9 cellular contexts compared by ENCODE assay signal in genomic region chr3:66490214-66490613, GRCh38. TPM values are rescaled to one million over a fixed set of nuclear protein-coding genes. Genes with fewer than 3 reads are reported as not detected.
DNase-seq lines count a peak whose midpoint lies in the region; ATAC-seq and TF ChIP-seq lines count a peak whose summit lies in the region.
"Had no signal": no experiment of that assay in that cellular context is flagged by ENCODE, and none has a peak within 500 bp of the region (broad histone marks: within the 10 kb centered on the region; RNA-seq: fewer than 3 reads in every experiment).

No MANE protein-coding gene starts in this region.

- ATAC-seq in heart right ventricle (peak in 2 of 8 donors; percentile 21 to 33), right cardiac atrium (no peak)

- H3K27me3 ChIP-seq in heart right ventricle = no peaks in the 10 kb centered on the region
- no peaks in the 10 kb centered on the region for H3K27me3 ChIP-seq in right cardiac atrium (ENCODE audit: control insufficient read depth, insufficient read depth)
- H3K27me3 ChIP-seq in vagina = no peaks in the 10 kb centered on the region

- H3K4me3 ChIP-seq in heart right ventricle (peak overlapping the region in 1 of 10 donors; percentile 6), right cardiac atrium (ENCODE audit: low read length) (no peak overlapping the region), vagina (no peak overlapping the region)
- H3K4me3 ChIP-seq: lung had no signal

- H3K27ac ChIP-seq in heart right ventricle (peak overlapping the region in 7 of 10 donors; percentile 2 to 53 (median 38)), right cardiac atrium (ENCODE audit: low read length) (no peak overlapping the region), vagina (peak overlapping the region; percentile 37)

- intact Hi-C loops in heart right ventricle (cut with DNase I) (loop anchor here in 3 of 10 donors (5.0 to 10.0 kb wide), 3 partner anchors 38 to 215 kb away; no protein-coding TSS in a partner anchor), right cardiac atrium (cut with DNase I) (loop anchor here in 2 of 4 donors (10.0 kb wide), 2 partner anchors 45 to 75 kb away; no protein-coding TSS in a partner anchor), vagina (cut with DNase I) (no loop called here)

- 31 to 44% methylated on average over 4 of the region's 4 CpGs for WGBS in heart right ventricle, 2 donors
- WGBS in right cardiac atrium = 38% methylated on average over 4 of the region's 4 CpGs

- H3K9me3 ChIP-seq in heart right ventricle = no peaks in the 10 kb centered on the region
- no peaks in the 10 kb centered on the region for H3K9me3 ChIP-seq in right cardiac atrium (ENCODE audit: control insufficient read depth, low read length)
- H3K9me3 ChIP-seq in vagina = no peaks in the 10 kb centered on the region

- DNase-seq in heart right ventricle (no peak), right cardiac atrium (no peak), SKM-1 treated with dmso at 0.1 percent for 144 hours (lab: John Stamatoyannopoulos, UW; ENCODE audit: unreplicated experiment) (peak; percentile 49), germinal center (ENCODE audit: low spot score) (peak; percentile 40), vagina (ENCODE audit: extremely low spot score in 2 of 2) (no peak), SW480 (ENCODE audit: low spot score) (no peak), NCI-H446 (lab: John Stamatoyannopoulos, UW) (no peak), DMS53 (lab: John Stamatoyannopoulos, UW) (no peak)

- TF ChIP-seq POLR2A in vagina (IDR thresholded peaks at IDR 0.05) = no peak

- TF ChIP-seq CTCF in heart right ventricle (IDR thresholded peaks at IDR 0.05) (no peak), vagina (IDR thresholded peaks at IDR 0.05) (no peak)

- H3K36me3 ChIP-seq in heart right ventricle (no peaks in the 10 kb centered on the region), vagina (no peaks in the 10 kb centered on the region)

- H3K4me1 ChIP-seq in heart right ventricle (peaks cover 33 to 99% (median 85%) of the 10 kb centered on the region in 9 donors), right cardiac atrium (ENCODE audit: control insufficient read depth, insufficient read depth, low read length) (peaks cover 5% of the 10 kb centered on the region), vagina (peaks cover 86% of the 10 kb centered on the region)

RNA-seq across cellular contexts. Expression of gene LRIG1, which starts 10.6 kb away (rescaled TPM):
- 100 to 1,000 TPM in 3 of 10 donors, 10 to 100 TPM in 7; 71.9 to 109 (median 95.2) TPM for total RNA-seq in heart right ventricle
- polyA plus RNA-seq in heart right ventricle = 10 to 100 TPM; 23.8 to 33.8 TPM
- total RNA-seq in right cardiac atrium = 100 to 1,000 TPM; 103 to 140 (median 122) TPM
- 80.2 TPM for polyA plus RNA-seq in right cardiac atrium
- 30.7 TPM for total RNA-seq in vagina

Comparison
In these comparisons a context has a peak if more than half of its experiments do, and no peak if none do; other contexts are left out.
1. DNase-seq: peak in SKM-1 treated with dmso at 0.1 percent for 144 hours (single experiment) and germinal center (single experiment); none in heart right ventricle (0 of 2), right cardiac atrium (0 of 3), vagina (0 of 2), SW480 (single experiment), NCI-H446 (0 of 2) and DMS53 (single experiment).